ENCODE assay signal across 8 cellular contexts in the genomic region with DNA sequence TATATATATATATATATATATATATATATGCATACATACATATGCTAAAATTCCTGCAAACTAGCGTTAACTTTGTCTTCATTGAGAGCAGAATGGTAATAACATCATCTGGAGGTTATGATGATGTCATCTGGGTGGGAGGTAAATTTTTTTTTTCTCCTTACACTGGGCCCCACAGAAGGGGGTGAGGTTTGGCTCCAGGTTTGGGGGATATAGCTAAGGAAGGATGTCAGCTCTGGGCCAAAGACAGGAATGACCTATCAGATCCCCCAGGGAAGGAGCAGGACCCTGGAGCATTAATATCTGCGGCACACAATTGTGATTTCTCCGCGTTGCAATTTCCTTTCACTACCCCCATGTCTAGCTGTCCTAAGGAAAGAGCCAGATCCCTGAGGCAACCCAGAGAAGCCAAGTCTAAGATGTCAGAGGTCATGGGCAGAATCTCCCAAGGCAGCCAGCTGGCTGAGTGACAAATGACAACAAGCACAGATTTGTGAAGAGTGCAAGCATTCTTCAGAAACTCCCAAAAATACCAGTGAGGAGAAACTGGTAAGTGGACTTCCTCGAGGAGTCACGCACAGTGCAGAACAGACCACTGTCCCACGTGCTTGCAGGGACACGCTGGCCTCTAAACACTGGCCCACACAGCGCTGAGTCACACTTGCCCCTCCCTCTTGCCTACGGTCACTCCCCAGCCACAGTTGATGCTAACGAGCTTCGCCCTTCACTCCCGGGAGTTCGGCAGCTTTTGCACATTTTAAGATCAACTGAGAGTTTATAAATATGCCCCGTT. TPM values are rescaled to one million over a fixed set of nuclear protein-coding genes. Genes with fewer than 3 reads are reported as not detected.
DNase-seq lines count a peak whose midpoint lies in the region; ATAC-seq, FAIRE-seq and TF ChIP-seq lines count a peak whose summit lies in the region.

No MANE protein-coding gene starts in this region.

- no peaks in the 10 kb centered on the region for H3K27me3 ChIP-seq in small intestine (ENCODE audit: control insufficient read depth in 2 of 2, insufficient read depth in 2 of 2, low read length in 2 of 2)

- TF ChIP-seq CTCF in MCF 10A (IDR thresholded peaks at IDR 0.05; ENCODE audit: unreplicated experiment), result no peak

- ATAC-seq in HG02642 (IDR thresholded peaks at IDR 0.05; ENCODE audit: poor library complexity, unreplicated experiment), result no peak

- peaks cover 0 to 3% of the 10 kb centered on the region in 2 donors for H3K4me1 ChIP-seq in small intestine (ENCODE audit: control insufficient read depth in 2 of 2, insufficient read depth in 1 of 2, low read depth in 1 of 2, low read length in 1 of 2)

- POLR2A ChIA-PET in MCF 10A (lab: Yijun Ruan, JAX), result interaction anchor here (0.6 to 21.4 kb wide), 16 partner anchors 11 to 437 kb away, joined by 3 to 2121 read pairs (median 4); partner anchors contain the start of genes DHX37 and UBC
- POLR2A ChIA-PET in activated CD4-positive, alpha-beta memory T cell treated with anti-CD3 and anti-CD28 coated beads for 36 hours (lab: Charles Lee), result no interaction called here

- H3K36me3 Mint-ChIP-seq in MCF 10A (ENCODE audit: insufficient read depth, unreplicated experiment), result peaks cover 22% of the 10 kb centered on the region
- no peaks in the 10 kb centered on the region for H3K36me3 Mint-ChIP-seq in activated CD4-positive, alpha-beta memory T cell treated with anti-CD3 and anti-CD28 coated beads for 36 hours

- peak overlapping the region; percentile 83 for H3K27ac Mint-ChIP-seq in MCF 10A (ENCODE audit: low read depth, unreplicated experiment)
- H3K27ac Mint-ChIP-seq in activated CD4-positive, alpha-beta memory T cell treated with anti-CD3 and anti-CD28 coated beads for 36 hours, result no peak overlapping the region

- BruUV-seq in MCF 10A (replicated peaks; lab: Mats Ljungman, UMichigan), result no TSS peak

- FAIRE-seq in small intestine (lab: Jason Lieb, UNC), result no peak

- H3K27me3 Mint-ChIP-seq in MCF 10A (ENCODE audit: insufficient read depth, unreplicated experiment), result no peaks in the 10 kb centered on the region
- no peaks in the 10 kb centered on the region for H3K27me3 Mint-ChIP-seq in activated CD4-positive, alpha-beta memory T cell treated with anti-CD3 and anti-CD28 coated beads for 36 hours

- intact Hi-C loops in MCF 10A (cut with micrococcal nuclease), result loop anchor here (2.0 to 10.0 kb wide), 2 partner anchors 76 to 390 kb away; no protein-coding TSS in a partner anchor
- intact Hi-C loops in activated CD4-positive, alpha-beta memory T cell treated with anti-CD3 and anti-CD28 coated beads for 36 hours (cut with micrococcal nuclease), result loop anchor here (5.0 kb wide), 1 partner anchor 42 kb away; the partner anchor contains the start of gene SCARB1

- DNase-seq in C1 segment of cervical spinal cord (lab: John Stamatoyannopoulos, UW), result peak in 12 of 14 donors; percentile 15 to 91 (median 68)
- peak; percentile 51 for DNase-seq in NCI-H146 (lab: John Stamatoyannopoulos, UW)
- DNase-seq in MCF 10A (ENCODE audit: unreplicated experiment), result peak; percentile 94
- DNase-seq in iris pigment epithelial cell (ENCODE audit: low read depth), result peak; percentile 94
- peak; percentile 89 for DNase-seq in small intestine
- no peak for DNase-seq in activated CD4-positive, alpha-beta memory T cell treated with anti-CD3 and anti-CD28 coated beads for 36 hours
- no peak for DNase-seq in NCI-H2107 treated with DMSO at 0.1 percent for 48 hours (lab: John Stamatoyannopoulos, UW; ENCODE audit: unreplicated experiment)

- peaks cover 24% of the 10 kb centered on the region for H3K4me1 Mint-ChIP-seq in MCF 10A (ENCODE audit: insufficient read depth, unreplicated experiment)
- peaks cover 5% of the 10 kb centered on the region for H3K4me1 Mint-ChIP-seq in activated CD4-positive, alpha-beta memory T cell treated with anti-CD3 and anti-CD28 coated beads for 36 hours (ENCODE audit: low read depth)

- CTCF ChIA-PET in MCF 10A (lab: Yijun Ruan, JAX), result interaction anchor here (0.5 to 8.6 kb wide), 15 partner anchors 9 to 868 kb away, joined by 3 to 200 read pairs (median 3); partner anchors contain the start of genes TMEM132B and UBC
- CTCF ChIA-PET in activated CD4-positive, alpha-beta memory T cell treated with anti-CD3 and anti-CD28 coated beads for 36 hours (lab: Charles Lee), result interaction anchor here (1.1 to 10.3 kb wide), 4 partner anchors 14 to 867 kb away, joined by 3 to 202 read pairs (median 36); partner anchors contain the start of gene UBC

- peak overlapping the region; percentile 54 to 88 for H3K27ac ChIP-seq in small intestine (ENCODE audit: low read depth in 1 of 2, low read length in 1 of 2)

- no peak overlapping the region for H3K4me3 ChIP-seq in small intestine (ENCODE audit: low read depth in 1 of 2, low read length in 2 of 2)

- H3K9me3 ChIP-seq in small intestine (ENCODE audit: control insufficient read depth, low read depth), result no peaks in the 10 kb centered on the region

- no peaks in the 10 kb centered on the region for H3K9me3 Mint-ChIP-seq in MCF 10A (ENCODE audit: unreplicated experiment)
- H3K9me3 Mint-ChIP-seq in activated CD4-positive, alpha-beta memory T cell treated with anti-CD3 and anti-CD28 coated beads for 36 hours, result no peaks in the 10 kb centered on the region

- 22 to 30% (median 27%) methylated on average over 15 of the region's 15 CpGs for WGBS in small intestine, 3 donors

- no peaks in the 10 kb centered on the region for H3K36me3 ChIP-seq in small intestine (ENCODE audit: control insufficient read depth in 2 of 2, insufficient read depth in 2 of 2, low read length in 2 of 2)

- H3K4me3 Mint-ChIP-seq in MCF 10A (ENCODE audit: unreplicated experiment), result peak overlapping the region; percentile 63
- H3K4me3 Mint-ChIP-seq in activated CD4-positive, alpha-beta memory T cell treated with anti-CD3 and anti-CD28 coated beads for 36 hours, result no peak overlapping the region

RNA-seq across cellular contexts. Expression of gene UBC, which starts 9.9 kb away (rescaled TPM):
- total RNA-seq in MCF 10A (2022), result 1,485 and 1,602 TPM in 2 replicates
- polyA plus RNA-seq in small intestine, result 1,000 to 10,000 TPM in 2 of 3 donors, 100 to 1,000 TPM in 1; 806 to 1,948 (median 1,527) TPM
- 100 to 1,000 TPM; 940 to 950 TPM for total RNA-seq in activated CD4-positive, alpha-beta memory T cell treated with anti-CD3 and anti-CD28 coated beads for 36 hours

RNA-seq across cellular contexts. Expression of gene SCARB1, which starts 40.8 kb away (rescaled TPM):
- total RNA-seq in MCF 10A (2022), result 48.2 and 71.0 TPM in 2 replicates
- polyA plus RNA-seq in small intestine, result 100 to 1,000 TPM in 2 of 3 donors, 10 to 100 TPM in 1; 41.9 to 230 (median 181) TPM
- 10 to 100 TPM; 11.4 to 12.8 TPM for total RNA-seq in activated CD4-positive, alpha-beta memory T cell treated with anti-CD3 and anti-CD28 coated beads for 36 hours

Comparison
In these comparisons a context has a peak if more than half of its experiments do, and no peak if none do; other contexts are left out.
1. DNase-seq: peak in C1 segment of cervical spinal cord (12 of 14), NCI-H146 (single experiment), MCF 10A (single experiment), iris pigment epithelial cell (single experiment) and small intestine (single experiment); none in activated CD4-positive, alpha-beta memory T cell treated with anti-CD3 and anti-CD28 coated beads for 36 hours (single experiment) and NCI-H2107 treated with DMSO at 0.1 percent for 48 hours (single experiment).